Comparison of ENCODE assay signal across 1 cellular context in the genomic region with DNA sequence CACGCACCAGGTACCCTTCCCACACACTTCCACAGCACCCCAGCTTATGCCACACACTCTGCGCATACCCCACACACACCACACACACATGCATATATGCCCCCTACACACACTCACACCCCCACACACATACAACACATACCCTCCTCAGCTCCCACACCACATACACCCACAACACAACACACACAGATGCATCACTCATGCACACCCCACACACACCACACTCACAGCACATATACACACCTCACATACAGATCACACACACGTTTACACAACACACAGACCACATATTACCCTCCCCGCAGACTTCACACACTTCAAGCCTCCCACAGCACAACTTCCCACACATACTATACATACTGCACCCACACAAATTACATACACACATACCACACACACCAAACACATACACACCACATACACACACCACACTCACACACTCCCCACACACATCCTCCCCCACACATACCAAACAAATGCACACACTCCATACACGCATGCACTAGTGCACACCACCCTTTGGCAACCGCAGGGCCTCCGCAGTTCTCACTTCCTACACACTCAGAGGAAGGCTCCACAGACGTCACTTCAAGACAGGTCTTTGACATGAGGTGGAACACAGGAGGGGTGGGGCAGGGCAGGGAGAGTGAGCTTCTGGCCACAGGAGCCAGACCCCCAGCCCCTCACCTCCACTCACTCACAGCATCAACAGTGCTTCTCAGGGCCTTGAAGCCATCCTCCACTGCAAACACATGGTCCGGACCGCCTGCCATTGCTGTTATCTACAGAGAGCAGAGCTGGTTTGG.
TF ChIP-seq lines count a peak whose summit lies in the region.

No MANE protein-coding gene starts in this region.

TF ChIP-seq in GM12878, 131 proteins besides CTCF, POLR2A, EP300 and RAD21 (continued from another document):
- TF ChIP-seq NFYA (IDR thresholded peaks at IDR 0.05; ENCODE audit: borderline replicate concordance, low read depth, low read length) (no peak), POLR2AphosphoS5 (IDR thresholded peaks at IDR 0.05; ENCODE audit: low read length) (no peak), BCL11A (IDR thresholded peaks at IDR 0.05; ENCODE audit: low read depth, low read length) (no peak), SUPT20H (IDR thresholded peaks at IDR 0.05; ENCODE audit: borderline replicate concordance, control insufficient read depth, low read depth, low read length) (no peak), ZNF384 (IDR thresholded peaks at IDR 0.05; ENCODE audit: borderline replicate concordance, low read depth, low read length) (no peak), CHD2 (IDR thresholded peaks at IDR 0.05; ENCODE audit: borderline replicate concordance, low read depth, low read length) (no peak), ETV6 (conservative IDR thresholded peaks at IDR 0.05 in 1 of 2, IDR thresholded peaks at IDR 0.05 in 1 of 2; ENCODE audit: borderline replicate concordance in 1 of 2, low read depth in 1 of 2) (no peak; a peak in 1 of 4 replicates), NR2C1 (IDR thresholded peaks at IDR 0.05) (no peak), EZH2 (IDR thresholded peaks at IDR 0.05; ENCODE audit: borderline replicate concordance, control insufficient read depth, low read depth, low read length) (no peak), TCF3 (IDR thresholded peaks at IDR 0.05; ENCODE audit: borderline replicate concordance, insufficient read depth, low read depth, low read length) (no peak), HDAC2 (IDR thresholded peaks at IDR 0.05) (no peak), STAT1 (conservative IDR thresholded peaks at IDR 0.05) (no peak), ZBED1 (IDR thresholded peaks at IDR 0.05; ENCODE audit: borderline replicate concordance) (no peak), FOS (IDR thresholded peaks at IDR 0.05; ENCODE audit: borderline replicate concordance, extremely low read depth, insufficient read length) (no peak), CHD4 (IDR thresholded peaks at IDR 0.05) (no peak), NR2F1 (conservative IDR thresholded peaks at IDR 0.05) (no peak), EED (IDR thresholded peaks at IDR 0.05; ENCODE audit: low read depth) (no peak), E2F8 (IDR thresholded peaks at IDR 0.05; ENCODE audit: low read depth, partially characterized antibody) (no peak), IRF5 (IDR thresholded peaks at IDR 0.05; ENCODE audit: borderline replicate concordance) (no peak), CBFB (IDR thresholded peaks at IDR 0.05; ENCODE audit: low read depth) (no peak; the same call in 1 of the 2 replicates), RUNX3 (IDR thresholded peaks at IDR 0.05; ENCODE audit: low read length) (peak; percentile 93; the same call in 1 of the 2 replicates)
